In the genomic region with DNA sequence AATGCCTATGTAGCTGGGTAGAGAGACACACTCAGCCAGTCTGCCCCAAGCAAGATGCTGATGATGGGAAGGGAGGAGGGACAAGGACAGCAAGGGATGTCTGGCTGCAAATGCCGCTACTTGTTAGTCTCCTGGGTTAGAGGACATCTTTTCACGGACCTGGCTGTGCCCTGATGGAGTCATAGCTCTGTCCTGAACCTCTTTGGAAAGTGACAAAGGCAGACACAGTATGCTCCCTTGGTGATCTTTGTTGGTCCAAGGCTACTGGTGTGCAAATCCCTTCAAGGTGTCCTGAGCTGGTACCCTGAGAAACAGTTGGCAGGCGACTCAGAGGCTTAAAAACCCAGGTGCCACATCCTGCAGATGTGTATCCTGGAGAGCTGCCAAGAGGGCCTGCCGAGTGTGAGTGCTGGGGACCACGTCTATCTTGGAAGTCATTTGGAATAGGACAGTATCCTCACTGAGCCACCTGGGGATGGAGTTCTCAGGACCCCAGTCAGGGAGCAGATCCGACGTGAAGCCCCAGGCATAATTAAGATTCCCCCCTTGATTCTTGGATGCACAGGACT, we compare ENCODE assay signal across 14 cellular contexts. TPM values are rescaled to one million over a fixed set of nuclear protein-coding genes. Genes with fewer than 3 reads are reported as not detected.
DNase-seq lines count a peak whose midpoint lies in the region; ATAC-seq and TF ChIP-seq lines count a peak whose summit lies in the region.
"Had no signal": no experiment of that assay in that cellular context is flagged by ENCODE, and none has a peak within 500 bp of the region (broad histone marks: within the 10 kb centered on the region; RNA-seq: fewer than 3 reads in every experiment).

No MANE protein-coding gene starts in this region.

- H3K27me3 Mint-ChIP-seq in activated CD8-positive, alpha-beta memory T cell treated with anti-CD3 and anti-CD28 coated beads, Interleukin-2, amount 10 ng/mL, durations not matched to agents 7 days and 5 days, result no peaks in the 10 kb centered on the region
- no peaks in the 10 kb centered on the region for H3K27me3 Mint-ChIP-seq in T-cell

- H3K4me1 ChIP-seq in HEK293 (ENCODE audit: control insufficient read depth, insufficient read depth, low read length) (peaks cover 14% of the 10 kb centered on the region), osteoblast (ENCODE audit: insufficient read depth, low read length) (peaks cover 96% of the 10 kb centered on the region)

- no peak overlapping the region for H2AFZ ChIP-seq in osteoblast (ENCODE audit: low read length)

- peak overlapping the region; percentile 15 for H3K4me2 ChIP-seq in osteoblast (ENCODE audit: insufficient read depth, low read length)

- H3K27ac ChIP-seq in HEK293 (ENCODE audit: extremely low read depth, low read depth, low read length), result no peak overlapping the region
- H3K27ac ChIP-seq in osteoblast (ENCODE audit: low read depth, low read length), result peak overlapping the region; percentile 44

- no peaks in the 10 kb centered on the region for H3K27me3 ChIP-seq in osteoblast (ENCODE audit: insufficient read depth, low read length)

- DNase-seq in activated CD8-positive, alpha-beta memory T cell treated with anti-CD3 and anti-CD28 coated beads, Interleukin-2, amount 10 ng/mL, durations not matched to agents 7 days and 5 days, result no peak
- DNase-seq in activated CD8-positive, alpha-beta memory T cell treated with anti-CD3 and anti-CD28 coated beads, Interleukin-2, amount 50 U/mL, for 4 hours, result no peak
- DNase-seq in T-cell (peak in 8 of 34 experiments; percentile 27 to 40 (median 36)), osteoblast (ENCODE audit: insufficient read length, low spot score, missing footprints) (peak; percentile 45), left lobe of liver (ENCODE audit: low spot score) (no peak)
- DNase-seq: anterior cingulate cortex; foreskin fibroblast; GF-D8; OCI-M1; stimulated activated CD4-positive, alpha-beta T cell treated with anti-CD3 and anti-CD28 coated beads, Interleukin-4, amount 100 ng/mL, for 24 hours; stimulated activated naive CD4-positive, alpha-beta T cell treated with Interleukin-2 at 50 U/mL for 16 hours had no signal

- H3K4me3 Mint-ChIP-seq in activated CD8-positive, alpha-beta memory T cell treated with anti-CD3 and anti-CD28 coated beads, Interleukin-2, amount 10 ng/mL, durations not matched to agents 7 days and 5 days, result no peak overlapping the region
- no peak overlapping the region for H3K4me3 Mint-ChIP-seq in T-cell

- peaks cover 96% of the 10 kb centered on the region for H4K20me1 ChIP-seq in osteoblast (ENCODE audit: insufficient read depth, low read length)

- ATAC-seq in activated CD8-positive, alpha-beta memory T cell treated with anti-CD3 and anti-CD28 coated beads, Interleukin-2, amount 10 ng/mL, durations not matched to agents 7 days and 5 days, result no peak
- ATAC-seq in T-cell (replicated peaks in 1 of 4), result peak in 2 of 4 experiments; percentile 19 to 35
- ATAC-seq in left lobe of liver, result no peak
- ATAC-seq in HG03139 (IDR thresholded peaks at IDR 0.05; ENCODE audit: unreplicated experiment), result no peak
- ATAC-seq in GM21528 (IDR thresholded peaks at IDR 0.05; ENCODE audit: low FRiP score, unreplicated experiment), result no peak

- TF ChIP-seq CTCF in HEK293 (tag by site-specific recombination; IDR thresholded peaks at IDR 0.05) (no peak), osteoblast (IDR thresholded peaks at IDR 0.05; ENCODE audit: extremely low read depth, low read depth, low read length) (no peak)

- H3K9me3 Mint-ChIP-seq in activated CD8-positive, alpha-beta memory T cell treated with anti-CD3 and anti-CD28 coated beads, Interleukin-2, amount 10 ng/mL, durations not matched to agents 7 days and 5 days (ENCODE audit: low read depth), result no peaks in the 10 kb centered on the region
- H3K9me3 Mint-ChIP-seq in T-cell, result no peaks in the 10 kb centered on the region

- peaks cover 5 to 47% of the 10 kb centered on the region in 2 experiments; a peak in 2 of 3 replicates for H3K36me3 ChIP-seq in HEK293 (ENCODE audit: control insufficient read depth in 2 of 2, insufficient read depth in 1 of 2, low read length in 2 of 2)
- H3K36me3 ChIP-seq in osteoblast (ENCODE audit: insufficient read depth, low read length), result peaks cover 96% of the 10 kb centered on the region

- CTCF ChIA-PET in activated CD8-positive, alpha-beta memory T cell treated with anti-CD3 and anti-CD28 coated beads, Interleukin-2, amount 10 ng/mL, durations not matched to agents 7 days and 5 days (lab: Charles Lee), result interaction anchor here (0.5 to 1.8 kb wide), 7 partner anchors 11 to 700 kb away, joined by 3 to 5 read pairs (median 3); a partner anchor contains a TSS
- CTCF ChIA-PET in HEK293 (lab: Yijun Ruan, JAX), result interaction anchor here (1.1 to 1.5 kb wide), 2 partner anchors 649 to 698 kb away, joined by 3 to 4 read pairs; no protein-coding TSS in a partner anchor
- CTCF ChIA-PET in T-cell (lab: Charles Lee), result interaction anchor here (0.5 to 1.4 kb wide), 2 partner anchors 13 to 24 kb away, joined by 3 to 10 read pairs; no protein-coding TSS in a partner anchor

- H3K79me2 ChIP-seq in osteoblast (ENCODE audit: insufficient read depth, low read length), result peaks cover 100% of the 10 kb centered on the region

- H3K27ac Mint-ChIP-seq in activated CD8-positive, alpha-beta memory T cell treated with anti-CD3 and anti-CD28 coated beads, Interleukin-2, amount 10 ng/mL, durations not matched to agents 7 days and 5 days, result peak overlapping the region; percentile 55
- peak overlapping the region; percentile 23 to 50 for H3K27ac Mint-ChIP-seq in T-cell

- H3K36me3 Mint-ChIP-seq in activated CD8-positive, alpha-beta memory T cell treated with anti-CD3 and anti-CD28 coated beads, Interleukin-2, amount 10 ng/mL, durations not matched to agents 7 days and 5 days, result peaks cover 58% of the 10 kb centered on the region
- H3K36me3 Mint-ChIP-seq in T-cell, result peaks cover 28% of the 10 kb centered on the region

- H3K4me3 ChIP-seq in HEK293 (ENCODE audit: low read depth, low read length) (no peak overlapping the region), osteoblast (ENCODE audit: insufficient read depth, low read length) (no peak overlapping the region)

- H3K4me1 Mint-ChIP-seq in activated CD8-positive, alpha-beta memory T cell treated with anti-CD3 and anti-CD28 coated beads, Interleukin-2, amount 10 ng/mL, durations not matched to agents 7 days and 5 days, result peaks cover 83% of the 10 kb centered on the region
- H3K4me1 Mint-ChIP-seq in T-cell, result peaks cover 42 to 65% (median 54%) of the 10 kb centered on the region in 3 donors

- POLR2A ChIA-PET in HEK293 (lab: Yijun Ruan, JAX), result no interaction called here
- POLR2A ChIA-PET in T-cell (lab: Charles Lee), result interaction anchor here (0.6 to 1.0 kb wide), 3 partner anchors 10 to 631 kb away, joined by 3 to 4 read pairs (median 3); a partner anchor contains a TSS

- H3K9me3 ChIP-seq in HEK293 (ENCODE audit: control insufficient read depth, insufficient read depth, low read depth, low read length), result no peaks in the 10 kb centered on the region
- H3K9me3 ChIP-seq in osteoblast (ENCODE audit: low read depth, low read length), result no peaks in the 10 kb centered on the region

TF ChIP-seq in HEK293, 187 proteins besides CTCF, POLR2A, EP300 and RAD21:
- TF ChIP-seq, protein P1, sequence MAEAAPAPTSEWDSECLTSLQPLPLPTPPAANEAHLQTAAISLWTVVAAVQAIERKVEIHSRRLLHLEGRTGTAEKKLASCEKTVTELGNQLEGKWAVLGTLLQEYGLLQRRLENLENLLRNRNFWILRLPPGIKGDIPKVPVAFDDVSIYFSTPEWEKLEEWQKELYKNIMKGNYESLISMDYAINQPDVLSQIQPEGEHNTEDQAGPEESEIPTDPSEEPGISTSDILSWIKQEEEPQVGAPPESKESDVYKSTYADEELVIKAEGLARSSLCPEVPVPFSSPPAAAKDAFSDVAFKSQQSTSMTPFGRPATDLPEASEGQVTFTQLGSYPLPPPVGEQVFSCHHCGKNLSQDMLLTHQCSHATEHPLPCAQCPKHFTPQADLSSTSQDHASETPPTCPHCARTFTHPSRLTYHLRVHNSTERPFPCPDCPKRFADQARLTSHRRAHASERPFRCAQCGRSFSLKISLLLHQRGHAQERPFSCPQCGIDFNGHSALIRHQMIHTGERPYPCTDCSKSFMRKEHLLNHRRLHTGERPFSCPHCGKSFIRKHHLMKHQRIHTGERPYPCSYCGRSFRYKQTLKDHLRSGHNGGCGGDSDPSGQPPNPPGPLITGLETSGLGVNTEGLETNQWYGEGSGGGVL (tag by site-specific recombination; IDR thresholded peaks at IDR 0.05), result no peak
- TF ChIP-seq ZIC2 (tag by site-specific recombination; IDR thresholded peaks at IDR 0.05), result peak; percentile 45; the same call in 1 of the 2 replicates

RNA-seq across cellular contexts. Expression of a gene that starts 10.8 kb away (rescaled TPM):
- total RNA-seq in activated CD8-positive, alpha-beta memory T cell treated with anti-CD3 and anti-CD28 coated beads, Interleukin-2, amount 10 ng/mL, durations not matched to agents 7 days and 5 days, result 10 to 100 TPM; 56.2 to 75.7 TPM
- 100 to 1,000 TPM in 1 of 5 donors, 10 to 100 TPM in 3, 1 to 10 TPM in 1; 9.7 to 144 (median 18.5) TPM for total RNA-seq in T-cell
- 64.5 and 86.9 TPM in 2 replicates for total RNA-seq in osteoblast
- total RNA-seq in left lobe of liver, result 9.3 TPM
